In genomic region chr10:32962541-32962940, GRCh38 we compare ENCODE assay signal across 11 cellular contexts. TPM values are rescaled to one million over a fixed set of nuclear protein-coding genes. Genes with fewer than 3 reads are reported as not detected.
DNase-seq lines count a peak whose midpoint lies in the region; ATAC-seq and TF ChIP-seq lines count a peak whose summit lies in the region.
"Had no signal": no experiment of that assay in that cellular context is flagged by ENCODE, and none has a peak within 500 bp of the region (broad histone marks: within the 10 kb centered on the region; RNA-seq: fewer than 3 reads in every experiment).

No MANE protein-coding gene starts in this region.

- H3K9me3 ChIP-seq in heart right ventricle, result peaks cover 0 to 8% (median 0%) of the 10 kb centered on the region in 11 donors
- no peaks in the 10 kb centered on the region for H3K9me3 ChIP-seq in muscle layer of duodenum (ENCODE audit: control insufficient read depth in 1 of 2, low read length in 2 of 2)

- H3K4me1 ChIP-seq in heart right ventricle (peaks cover 0 to 58% (median 48%) of the 10 kb centered on the region in 9 donors), muscle layer of duodenum (ENCODE audit: control insufficient read depth in 1 of 2, insufficient read depth in 2 of 2, low read length in 2 of 2) (peaks cover 3 to 5% of the 10 kb centered on the region in 2 donors), urinary bladder (ENCODE audit: insufficient read depth) (no peaks in the 10 kb centered on the region)

- H3K36me3 ChIP-seq in heart right ventricle (no peaks in the 10 kb centered on the region), muscle layer of duodenum (ENCODE audit: control insufficient read depth in 1 of 2, insufficient read depth in 2 of 2, low read length in 2 of 2) (peaks cover 0 to 4% of the 10 kb centered on the region in 2 donors), urinary bladder (ENCODE audit: insufficient read depth) (no peaks in the 10 kb centered on the region)

- no peak for DNase-seq in heart right ventricle
- no peak for DNase-seq in cardiac septum (ENCODE audit: low spot score)
- no peak for DNase-seq in coronary artery (ENCODE audit: low spot score)
- no peak for DNase-seq in cerebellum (ENCODE audit: low spot score)
- no peak for DNase-seq in NCI-H1105 treated with DMSO at 0.1 percent for 48 hours (lab: John Stamatoyannopoulos, UW)
- no peak for DNase-seq in NK-92 (lab: John Stamatoyannopoulos, UW; ENCODE audit: unreplicated experiment)
- DNase-seq: DMS79 treated with DMSO at 0.1 percent for 48 hours, NCI-H2029, T1000 had no signal

- H3K4me3 ChIP-seq in heart right ventricle, result peak overlapping the region in 6 of 10 donors; percentile 1 to 29 (median 18)
- peak overlapping the region; percentile 30 for H3K4me3 ChIP-seq in coronary artery
- no peak overlapping the region for H3K4me3 ChIP-seq in muscle layer of duodenum (ENCODE audit: low read depth in 1 of 2, low read length in 2 of 2)
- H3K4me3 ChIP-seq in urinary bladder (ENCODE audit: low read depth, low read length), result no peak overlapping the region

- peak overlapping the region; percentile 64 to 100 (median 84) for H3K27ac ChIP-seq in heart right ventricle
- H3K27ac ChIP-seq in coronary artery, result peak overlapping the region; percentile 79 to 93
- H3K27ac ChIP-seq in muscle layer of duodenum (ENCODE audit: low read length), result peak overlapping the region; percentile 95
- H3K27ac ChIP-seq in urinary bladder (ENCODE audit: low read depth), result peak overlapping the region; percentile 23

- ATAC-seq in heart right ventricle, result no peak

- WGBS in heart right ventricle, 2 donors, result 22 to 30% methylated on average over 4 of the region's 4 CpGs
- 25% methylated on average over 4 of the region's 4 CpGs for WGBS in urinary bladder

- no peak for TF ChIP-seq CTCF in heart right ventricle (IDR thresholded peaks at IDR 0.05)
- TF ChIP-seq CTCF in coronary artery (IDR thresholded peaks at IDR 0.05), result no peak

- intact Hi-C loops in heart right ventricle (cut with DNase I), result no loop called here
- intact Hi-C loops in cardiac septum (cut with DNase I), result loop anchor here (2.0 kb wide), 1 partner anchor 18 kb away; no protein-coding TSS in a partner anchor

- H3K27me3 ChIP-seq in heart right ventricle (no peaks in the 10 kb centered on the region), muscle layer of duodenum (ENCODE audit: low read depth, low read length) (no peaks in the 10 kb centered on the region)

RNA-seq across cellular contexts. Expression of gene ITGB1, which starts 4.5 kb away (rescaled TPM):
- total RNA-seq in heart right ventricle, result 100 to 1,000 TPM; 503 to 713 (median 595) TPM
- 100 to 1,000 TPM; 169 to 828 TPM for polyA plus RNA-seq in heart right ventricle
- 715 TPM for total RNA-seq in cardiac septum
- 1,010 TPM for total RNA-seq in urinary bladder
- polyA plus RNA-seq in urinary bladder, result 527 TPM
- 82.6 TPM for total RNA-seq in cerebellum

Comparison
In these comparisons a context has a peak if more than half of its experiments do, and no peak if none do; other contexts are left out.
1. H3K27ac ChIP-seq: peak in every context shown above with its lines; median percentile 95 in muscle layer of duodenum; 86 in coronary artery; 84 in heart right ventricle; 23 in urinary bladder.
2. H3K4me3 ChIP-seq: peak in heart right ventricle (6 of 10) and coronary artery (single experiment); none in muscle layer of duodenum (0 of 2) and urinary bladder (single experiment).